ENCODE assay signal across 16 cellular contexts in the genomic region with DNA sequence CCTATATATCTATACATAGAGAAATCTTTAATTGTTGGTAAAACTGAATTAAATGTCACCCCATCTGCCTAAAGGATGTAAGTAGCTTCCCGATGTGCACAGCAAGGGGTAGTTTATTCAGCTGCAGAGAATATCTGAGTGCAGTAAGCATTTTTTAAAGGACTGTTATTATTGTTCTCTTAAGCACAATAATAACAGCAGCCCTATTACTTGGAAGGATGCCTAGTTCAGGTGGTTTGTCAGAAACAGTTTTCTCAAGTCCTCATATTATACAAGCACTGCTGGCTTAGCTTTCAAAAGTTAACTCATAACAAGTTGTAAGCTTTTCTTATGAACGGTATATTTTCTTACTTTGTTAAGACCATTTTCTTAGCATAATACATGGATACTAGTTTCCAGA.
"Had no signal": no experiment of that assay in that cellular context is flagged by ENCODE, and none has a peak within 500 bp of the region (broad histone marks: within the 10 kb centered on the region; RNA-seq: fewer than 3 reads in every experiment).

No MANE protein-coding gene starts in this region.

- H3K4me1 ChIP-seq: gastrocnemius medialis, right atrium auricular region had no signal

- H3K27ac ChIP-seq: gastrocnemius medialis, heart left ventricle, right atrium auricular region, tibial artery had no signal

- H3K36me3 ChIP-seq: gastrocnemius medialis, heart left ventricle, right atrium auricular region, tibial artery had no signal

- ATAC-seq: activated naive CD8-positive, alpha-beta T cell treated with anti-CD3 and anti-CD28 coated beads, Interleukin-2, amount 50 U/mL, for 24 hours; gastrocnemius medialis; heart left ventricle; naive thymus-derived CD8-positive, alpha-beta T cell; stimulated activated naive B cell treated with anti-CD40 and anti-IgM and Interleukin-4, amounts not matched to agents 10 μg/mL and 1 μg/mL and 100 μg/mL, for 72 hours had no signal

- H3K9me3 ChIP-seq: gastrocnemius medialis, heart left ventricle, right atrium auricular region, tibial artery had no signal

- H3K27me3 ChIP-seq: gastrocnemius medialis, heart left ventricle, right atrium auricular region, tibial artery had no signal

- H3K4me3 ChIP-seq: gastrocnemius medialis, heart left ventricle, right atrium auricular region, tibial artery had no signal

- DNase-seq: activated CD4-positive, CD25-positive, alpha-beta regulatory T cell treated with anti-CD3 and anti-CD28 coated beads, Interleukin-2, amount 50 U/mL, for 72 hours; activated naive CD4-positive, alpha-beta T cell treated with Interleukin-2 at 50 U/mL for 16 hours; activated naive CD8-positive, alpha-beta T cell treated with anti-CD3 and anti-CD28 coated beads, Interleukin-2, amount 50 U/mL, for 24 hours; aorta; dermis blood vessel endothelial cell; gastrocnemius medialis; heart left ventricle; immature natural killer cell; mesenchymal stem cell; naive thymus-derived CD8-positive, alpha-beta T cell; posterior cingulate gyrus; stimulated activated CD4-positive, alpha-beta T cell treated with anti-CD3 and anti-CD28 coated beads, Interleukin-15, amount 100 ng/mL, for 24 hours; stimulated activated CD4-positive, alpha-beta T cell treated with anti-CD3 and anti-CD28 coated beads, Interleukin-4, amount 100 ng/mL, for 1 hour; stimulated activated naive B cell treated with anti-CD40 and anti-IgM and Interleukin-4, amounts not matched to agents 10 μg/mL and 1 μg/mL and 100 μg/mL, for 72 hours; tibial artery had no signal
